8 cellular contexts compared by ENCODE assay signal in the genomic region with DNA sequence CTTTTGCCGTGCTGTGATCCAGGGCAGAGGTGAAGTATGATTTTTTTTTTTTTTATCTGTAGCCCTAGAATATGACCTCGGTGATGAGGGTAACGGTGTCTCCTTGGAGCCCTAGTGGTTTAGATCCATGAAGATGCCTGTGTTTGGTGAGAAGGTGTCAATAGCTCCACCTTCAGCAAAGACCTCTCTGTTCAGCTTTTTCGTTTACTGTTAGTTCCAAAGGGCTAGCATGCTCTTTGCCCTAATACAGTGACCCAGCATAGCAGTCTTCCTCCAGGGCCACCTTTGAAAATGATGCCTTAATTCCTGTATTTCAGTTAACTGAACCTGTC. TPM values are rescaled to one million over a fixed set of nuclear protein-coding genes. Genes with fewer than 3 reads are reported as not detected.
A peak's percentile ranks its signal among the peaks of the same experiment; 100 is the strongest.
DNase-seq lines count a peak whose midpoint lies in the region; ATAC-seq and TF ChIP-seq lines count a peak whose summit lies in the region.

No MANE protein-coding gene starts in this region.

- no peak for TF ChIP-seq POLR2A in tibial nerve (IDR thresholded peaks at IDR 0.05)

- H3K36me3 ChIP-seq in adipocyte (ENCODE audit: control insufficient read depth, insufficient read depth, low read length, severe bottlenecking) (peaks cover 23% of the 10 kb centered on the region), tibial nerve (peaks cover 0 to 25% (median 0%) of the 10 kb centered on the region in 3 donors)

- ATAC-seq in left colon, result peak; percentile 31
- no peak for ATAC-seq in HG02938 (IDR thresholded peaks at IDR 0.05; ENCODE audit: unreplicated experiment)

- 1 to 2% methylated on average over 4 of the region's 4 CpGs for WGBS in tibial nerve, 2 donors

- no peak for TF ChIP-seq CTCF in tibial nerve (IDR thresholded peaks at IDR 0.05)

- DNase-seq in G401 (ENCODE audit: low spot score), result peak; percentile 12
- peak; percentile 39 for DNase-seq in HT-29 (ENCODE audit: low spot score)
- DNase-seq in adipocyte (ENCODE audit: low read depth), result no peak
- no peak for DNase-seq in left colon
- DNase-seq in tibial nerve (ENCODE audit: low spot score in 2 of 2), result no peak
- no peak for DNase-seq in dedifferentiated amniotic fluid mesenchymal stem cell (ENCODE audit: extremely low spot score)
- no peak for DNase-seq in DMS114 treated with DMSO at 0.1 percent for 48 hours (lab: John Stamatoyannopoulos, UW; ENCODE audit: unreplicated experiment)

- H3K9me3 ChIP-seq in adipocyte (ENCODE audit: control insufficient read depth, low read length) (no peaks in the 10 kb centered on the region), tibial nerve (no peaks in the 10 kb centered on the region)

- no peak for TF ChIP-seq EP300 in tibial nerve (IDR thresholded peaks at IDR 0.05)

- in situ Hi-C loops in G401 (cut with HindIII; ENCODE audit: low sequenced_read_pairs), result no loop called here

- peak overlapping the region; percentile 95 for H3K4me3 ChIP-seq in adipocyte (ENCODE audit: low read length)
- H3K4me3 ChIP-seq in tibial nerve, result peak overlapping the region; percentile 69 to 84 (median 80)

- peak overlapping the region; percentile 95 for H3K9ac ChIP-seq in adipocyte (ENCODE audit: low read length)

- intact Hi-C loops in left colon (cut with DNase I, micrococcal nuclease), result no loop called here

- peaks cover 25% of the 10 kb centered on the region for H3K4me1 ChIP-seq in adipocyte (ENCODE audit: control insufficient read depth, insufficient read depth, low read length)
- peaks cover 3 to 39% (median 14%) of the 10 kb centered on the region in 4 donors for H3K4me1 ChIP-seq in tibial nerve

- H3K27ac ChIP-seq in tibial nerve, result peak overlapping the region in 3 of 4 donors; percentile 87 to 93 (median 93)

- H3K27me3 ChIP-seq in adipocyte (replicated peaks; ENCODE audit: control insufficient read depth, insufficient read depth, low read length), result no peaks in the 10 kb centered on the region
- no peaks in the 10 kb centered on the region for H3K27me3 ChIP-seq in tibial nerve

RNA-seq across cellular contexts. Expression of a gene that starts 0.7 kb away (rescaled TPM):
- 73.5 and 94.1 TPM in 2 replicates for total RNA-seq in G401 (2014; rRNA removed; shearing (Covaris generic))
- 78.0 TPM in 2 replicates for total RNA-seq in HT-29 (2014; rRNA removed; shearing (Covaris generic))
- total RNA-seq in left colon, result 100 to 1,000 TPM in 1 of 2 donors, 10 to 100 TPM in 1; 86.0 to 116 TPM
- 10 to 100 TPM; 32.0 to 34.7 (median 34.2) TPM for total RNA-seq in tibial nerve

RNA-seq across cellular contexts. Expression of a gene that starts 6.1 kb away (rescaled TPM):
- 43.4 and 53.3 TPM in 2 replicates for total RNA-seq in G401 (2014; rRNA removed; shearing (Covaris generic))
- total RNA-seq in HT-29 (2014; rRNA removed; shearing (Covaris generic)), result 57.2 and 57.3 TPM in 2 replicates
- total RNA-seq in left colon (10 to 100 TPM; 11.8 to 15.9 TPM), tibial nerve (10 to 100 TPM; 11.8 to 24.0 (median 15.2) TPM)

Comparison
In these comparisons a context has a peak if more than half of its experiments do, and no peak if none do; other contexts are left out.
1. DNase-seq: peak in G401 (single experiment) and HT-29 (single experiment); none in adipocyte (single experiment), left colon (0 of 2), tibial nerve (0 of 2), dedifferentiated amniotic fluid mesenchymal stem cell (single experiment) and DMS114 treated with DMSO at 0.1 percent for 48 hours (single experiment).